In genomic region chrX:119852410-119853353, GRCh38 we compare ENCODE assay signal across 8 cellular contexts. TPM values are rescaled to one million over a fixed set of nuclear protein-coding genes. Genes with fewer than 3 reads are reported as not detected.
DNase-seq lines count a peak whose midpoint lies in the region; ATAC-seq and TF ChIP-seq lines count a peak whose summit lies in the region.

UPF3B (minus strand) TSS chrX:119852963; CDS start chrX:119852928, 35 bp downstream.

- H3K4me3 ChIP-seq in AG04449 (ENCODE audit: low read depth, low read length) (peak within 1 kb of the TSS; percentile 67), cardiac fibroblast (replicated peaks in 1 of 2; ENCODE audit: low read depth in 2 of 2, low read length in 2 of 2) (peak within 1 kb of the TSS; percentile 73 to 75), smooth muscle cell (peak within 1 kb of the TSS; percentile 73)

- H3K9me3 Mint-ChIP-seq in WTC11: no peaks in the 10 kb centered on the region

- peak within 1 kb of the TSS; percentile 65 for H3K27ac ChIP-seq in smooth muscle cell (ENCODE audit: low read depth)

- peaks cover 15% of the 10 kb centered on the region for H3K79me2 ChIP-seq in smooth muscle cell (ENCODE audit: low read depth)

- 32% methylated on average over 53 of the region's 53 CpGs for WGBS in smooth muscle cell (ENCODE audit: low lambda C conversion rate)

- H3K4me1 Mint-ChIP-seq in WTC11: 0 out of 2 replicates have a peak, but pooled peaks cover 4% of the 10 kb centered on the region

- CTCF ChIA-PET in AG04449 (lab: Yijun Ruan, JAX): interaction anchor here (0.8 kb wide), 1 partner anchor 26 kb away, joined by 4 read pairs; no protein-coding TSS in a partner anchor
- CTCF ChIA-PET in WTC11 (lab: Charles Lee): interaction anchor here (0.5 to 1.9 kb wide), 8 partner anchors 17 to 243 kb away, joined by 3 to 14 read pairs (median 4); partner anchors contain the start of gene SOWAHD

- DNase-seq in AG04449 (ENCODE audit: low read depth, low spot score): peak; percentile 92
- DNase-seq in NCI-H2227 treated with DMSO at 0.1 percent for 48 hours (lab: John Stamatoyannopoulos, UW): peak; percentile 99
- peak; percentile 95 for DNase-seq in WTC11 (ENCODE audit: low spot score)
- peak; percentile 98 to 99 for DNase-seq in cardiac fibroblast (ENCODE audit: low read depth in 2 of 2)
- DNase-seq in iPS-NIHi7 (ENCODE audit: extremely low spot score): peak; percentile 95
- peak; percentile 65 for DNase-seq in smooth muscle cell (lab: John Stamatoyannopoulos, UW; ENCODE audit: unreplicated experiment)

- H3K36me3 Mint-ChIP-seq in WTC11: peaks cover 27% of the 10 kb centered on the region

- ATAC-seq in GM18907 (IDR thresholded peaks at IDR 0.05; ENCODE audit: unreplicated experiment) (peak; percentile 97), HG03159 (IDR thresholded peaks at IDR 0.05; ENCODE audit: unreplicated experiment) (peak; percentile 98), WTC11 (peak; percentile 97)

- H3K4me2 ChIP-seq in smooth muscle cell: peak within 1 kb of the TSS; percentile 87

- peak within 1 kb of the TSS; percentile 97 for H3K27ac Mint-ChIP-seq in WTC11

- peak within 1 kb of the TSS; percentile 89 for H2AFZ ChIP-seq in smooth muscle cell (ENCODE audit: low read depth)

- peak within 1 kb of the TSS; percentile 72 for H3K9ac ChIP-seq in smooth muscle cell (ENCODE audit: low read depth)

- no peaks in the 10 kb centered on the region for H3K4me1 ChIP-seq in smooth muscle cell (ENCODE audit: low read depth)

- no peaks in the 10 kb centered on the region for H3F3A ChIP-seq in smooth muscle cell (ENCODE audit: low read depth)

- TF ChIP-seq CTCF in AG04449 (IDR thresholded peaks at IDR 0.05; ENCODE audit: insufficient read depth, low read length, missing control alignments) (no peak), WTC11 (IDR thresholded peaks at IDR 0.05) (no peak), cardiac fibroblast (IDR thresholded peaks at IDR 0.05; ENCODE audit: low read depth, low read length) (no peak), smooth muscle cell (IDR thresholded peaks at IDR 0.05; ENCODE audit: borderline replicate concordance, insufficient read depth, poor library complexity, severe bottlenecking) (no peak)

- no peaks in the 10 kb centered on the region for H3K9me3 ChIP-seq in smooth muscle cell (replicated peaks; ENCODE audit: low read depth)

- POLR2A ChIA-PET in AG04449 (lab: Yijun Ruan, JAX) (interaction anchor here (0.7 to 1.2 kb wide), 7 partner anchors 12 to 279 kb away, joined by 3 to 10 read pairs (median 3); partner anchors contain the start of genes RNF113A and RPL39), WTC11 (lab: Charles Lee) (interaction anchor here (0.6 to 1.8 kb wide), 7 partner anchors 16 to 86 kb away, joined by 3 to 15 read pairs (median 4); partner anchors contain the start of genes AKAP14, RNF113A and RPL39)

- H3K27me3 ChIP-seq in smooth muscle cell (ENCODE audit: low read depth): no peaks in the 10 kb centered on the region

- peak within 1 kb of the TSS; percentile 90 for H3K4me3 Mint-ChIP-seq in WTC11

- no peaks in the 10 kb centered on the region; the same call in 1 of the 2 replicates for H3K27me3 Mint-ChIP-seq in WTC11 (ENCODE audit: low read depth)

- H4K20me1 ChIP-seq in smooth muscle cell (ENCODE audit: low read depth): no peaks in the 10 kb centered on the region

- no peaks in the 10 kb centered on the region for H3K36me3 ChIP-seq in smooth muscle cell (ENCODE audit: low read depth)

TF ChIP-seq in WTC11, 78 proteins besides CTCF, POLR2A, EP300 and RAD21:
- TF ChIP-seq MAX (CRISPR knock-in tag; IDR thresholded peaks at IDR 0.05): peak; percentile 62
- no peak for TF ChIP-seq TEAD4 (CRISPR knock-in tag; IDR thresholded peaks at IDR 0.05)
- no peak for TF ChIP-seq ZNF512 (CRISPR knock-in tag; IDR thresholded peaks at IDR 0.05; ENCODE audit: borderline replicate concordance)
- 0 out of 2 replicates have a peak, but pooled peaks have one; percentile 18 for TF ChIP-seq USF2 (CRISPR knock-in tag; IDR thresholded peaks at IDR 0.05)
- TF ChIP-seq ZBTB43 (CRISPR knock-in tag; IDR thresholded peaks at IDR 0.05): no peak
- TF ChIP-seq CREM (CRISPR knock-in tag; IDR thresholded peaks at IDR 0.05): no peak
- TF ChIP-seq FOXK1 (CRISPR knock-in tag; IDR thresholded peaks at IDR 0.05): peak; percentile 40; the same call in 1 of the 2 replicates

RNA-seq across cellular contexts. Expression of gene UPF3B, which starts in this region (rescaled TPM):
- total RNA-seq in WTC11 (2021) (19.2 to 23.1 TPM (median 23.0 TPM) in 3 replicates), smooth muscle cell (2.8 and 3.7 TPM in 2 replicates)
- polyA plus RNA-seq in smooth muscle cell: 7.9 and 13.0 TPM in 2 replicates

Comparison
In these comparisons a context has a peak if more than half of its experiments do, and no peak if none do; other contexts are left out.
1. Peak in every context shown above with its lines: DNase-seq, ATAC-seq, H3K4me3 ChIP-seq and H3K27ac ChIP-seq.